In the genomic region with DNA sequence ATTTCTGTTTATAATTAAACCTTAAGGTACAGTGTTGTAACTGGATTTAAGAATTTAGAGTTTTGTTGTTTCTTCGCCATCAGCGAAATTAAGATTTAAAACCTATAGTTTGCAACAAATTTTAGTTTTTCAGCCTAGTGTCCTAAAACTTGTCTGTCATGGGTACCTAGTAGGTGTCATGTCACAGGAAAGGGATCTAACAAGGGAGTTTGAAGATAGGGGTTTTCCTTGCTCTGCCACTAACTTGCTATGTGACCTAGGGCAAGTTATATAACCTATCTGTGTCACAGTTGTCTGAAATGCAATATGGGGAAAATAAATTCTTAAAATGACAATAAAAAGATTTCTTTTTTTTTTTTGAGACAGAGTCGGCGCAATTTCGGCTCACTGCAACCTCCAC, we compare ENCODE assay signal across 14 cellular contexts. TPM values are rescaled to one million over a fixed set of nuclear protein-coding genes. Genes with fewer than 3 reads are reported as not detected.
A peak's percentile ranks its signal among the peaks of the same experiment; 100 is the strongest.
DNase-seq lines count a peak whose midpoint lies in the region; ATAC-seq and TF ChIP-seq lines count a peak whose summit lies in the region.
"Had no signal": no experiment of that assay in that cellular context is flagged by ENCODE, and none has a peak within 500 bp of the region (broad histone marks: within the 10 kb centered on the region; RNA-seq: fewer than 3 reads in every experiment).

No MANE protein-coding gene starts in this region.

- H3K9me3 ChIP-seq in heart right ventricle (peaks cover 0 to 7% (median 0%) of the 10 kb centered on the region in 11 donors), esophagus (ENCODE audit: control insufficient read depth in 2 of 2, insufficient read depth in 1 of 2, low read depth in 1 of 2, low read length in 1 of 2) (no peaks in the 10 kb centered on the region), ovary (no peaks in the 10 kb centered on the region), uterus (no peaks in the 10 kb centered on the region)
- H3K9me3 ChIP-seq: prostate gland had no signal

- TF ChIP-seq EP300 in ovary (IDR thresholded peaks at IDR 0.05) = no peak

- peaks cover 0 to 8% (median 7%) of the 10 kb centered on the region in 3 donors for H3K36me3 Mint-ChIP-seq in immature natural killer cell
- H3K36me3 Mint-ChIP-seq: activated naive CD8-positive, alpha-beta T cell treated with anti-CD3 and anti-CD28 coated beads, Interleukin-2, amount 10 ng/mL, durations not matched to agents 7 days and 5 days had no signal

- intact Hi-C loops in heart right ventricle (cut with DNase I) = loop anchor here in 1 of 10 donors (5.0 kb wide), 1 partner anchor 39 kb away; no protein-coding TSS in a partner anchor
- intact Hi-C loops in cardiac septum (cut with DNase I) = no loop called here
- intact Hi-C loops in ovary (cut with DNase I) = no loop called here
- intact Hi-C loops in uterus (cut with DNase I; ENCODE audit: low total_unique reads) = no loop called here

- H3K4me3 ChIP-seq in heart right ventricle = no peak overlapping the region
- H3K4me3 ChIP-seq in esophagus (ENCODE audit: low read depth in 1 of 2, low read length in 2 of 2) = no peak overlapping the region
- no peak overlapping the region for H3K4me3 ChIP-seq in ovary
- no peak overlapping the region for H3K4me3 ChIP-seq in uterus
- H3K4me3 ChIP-seq: prostate gland had no signal

- H3K27me3 Mint-ChIP-seq in immature natural killer cell (ENCODE audit: low read depth in 3 of 3) = peaks cover 0 to 4% (median 2%) of the 10 kb centered on the region in 3 donors
- H3K27me3 Mint-ChIP-seq: activated naive CD8-positive, alpha-beta T cell treated with anti-CD3 and anti-CD28 coated beads, Interleukin-2, amount 10 ng/mL, durations not matched to agents 7 days and 5 days had no signal

- H3K4me1 Mint-ChIP-seq in immature natural killer cell = peaks cover 1 to 30% of the 10 kb centered on the region in 2 donors

- H3K27ac ChIP-seq in heart right ventricle (peak overlapping the region in 6 of 10 donors; percentile 63 to 84 (median 72)), esophagus (ENCODE audit: low read depth in 2 of 2, low read length in 1 of 2) (peak overlapping the region; percentile 22 to 31), ovary (peak overlapping the region; percentile 61 to 84), uterus (peak overlapping the region; percentile 72 to 93)

- H3K9me3 Mint-ChIP-seq in immature natural killer cell = peaks cover 0 to 6% (median 2%) of the 10 kb centered on the region in 6 donors
- H3K9me3 Mint-ChIP-seq: activated naive CD8-positive, alpha-beta T cell treated with anti-CD3 and anti-CD28 coated beads, Interleukin-2, amount 10 ng/mL, durations not matched to agents 7 days and 5 days had no signal

- whole genome bisulfite sequencing in heart right ventricle, 2 donors = 93% methylated on average over 5 of the region's 5 CpGs
- WGBS in esophagus, 2 donors = 95 to 96% methylated on average over 5 of the region's 5 CpGs
- WGBS in ovary, 3 donors = 66 to 78% (median 68%) methylated on average over 5 of the region's 5 CpGs

- no peak for DNase-seq in heart right ventricle
- no peak for DNase-seq in cardiac septum (ENCODE audit: low spot score)
- DNase-seq in ovary = no peak
- DNase-seq in uterus = no peak
- no peak for DNase-seq in activated T-cell treated with anti-CD3 and anti-CD28 coated beads, Interleukin-2, amount 50 U/mL, for 48 hours
- DNase-seq in immature natural killer cell = no peak
- DNase-seq: activated naive CD8-positive, alpha-beta T cell treated with anti-CD3 and anti-CD28 coated beads, Interleukin-2, amount 10 ng/mL, durations not matched to agents 7 days and 5 days; erythroblast; GF-D8; mammary epithelial cell; NCI-H1092 treated with DMSO at 0.1 percent for 48 hours had no signal

- H3K4me1 ChIP-seq in heart right ventricle = peaks cover 14 to 49% (median 37%) of the 10 kb centered on the region in 9 donors
- H3K4me1 ChIP-seq in esophagus (ENCODE audit: control insufficient read depth in 2 of 2, insufficient read depth in 2 of 2, low read length in 1 of 2) = no peaks in the 10 kb centered on the region
- peaks cover 13% of the 10 kb centered on the region for H3K4me1 ChIP-seq in ovary (ENCODE audit: insufficient read depth)
- peaks cover 7% of the 10 kb centered on the region in 2 donors for H3K4me1 ChIP-seq in uterus
- H3K4me1 ChIP-seq: prostate gland had no signal

- H3K36me3 ChIP-seq in heart right ventricle (no peaks in the 10 kb centered on the region), esophagus (ENCODE audit: control insufficient read depth in 2 of 2, insufficient read depth in 2 of 2, low read length in 1 of 2) (no peaks in the 10 kb centered on the region), ovary (no peaks in the 10 kb centered on the region), uterus (no peaks in the 10 kb centered on the region)
- H3K36me3 ChIP-seq: prostate gland had no signal

- H3K27me3 ChIP-seq in heart right ventricle (no peaks in the 10 kb centered on the region), esophagus (ENCODE audit: control insufficient read depth in 1 of 2, insufficient read depth in 2 of 2, low read length in 2 of 2) (no peaks in the 10 kb centered on the region), ovary (no peaks in the 10 kb centered on the region), uterus (no peaks in the 10 kb centered on the region)

- TF ChIP-seq CTCF in heart right ventricle (IDR thresholded peaks at IDR 0.05) (no peak), ovary (IDR thresholded peaks at IDR 0.05) (no peak), uterus (IDR thresholded peaks at IDR 0.05) (no peak)

- H3K4me3 Mint-ChIP-seq in immature natural killer cell = no peak overlapping the region
- H3K4me3 Mint-ChIP-seq: activated naive CD8-positive, alpha-beta T cell treated with anti-CD3 and anti-CD28 coated beads, Interleukin-2, amount 10 ng/mL, durations not matched to agents 7 days and 5 days had no signal

- no peak for TF ChIP-seq POLR2A in ovary (IDR thresholded peaks at IDR 0.05)
- TF ChIP-seq POLR2A in uterus (IDR thresholded peaks at IDR 0.05) = no peak

- no peak overlapping the region for H3K27ac Mint-ChIP-seq in immature natural killer cell
- H3K27ac Mint-ChIP-seq: activated naive CD8-positive, alpha-beta T cell treated with anti-CD3 and anti-CD28 coated beads, Interleukin-2, amount 10 ng/mL, durations not matched to agents 7 days and 5 days had no signal

- no peak for ATAC-seq in heart right ventricle
- ATAC-seq in HG03432 (IDR thresholded peaks at IDR 0.05; ENCODE audit: unreplicated experiment) = no peak

RNA-seq across cellular contexts. Expression of gene ABL1, which starts 9.2 kb away (rescaled TPM):
- total RNA-seq in heart right ventricle (10 to 100 TPM; 27.1 to 48.8 (median 34.0) TPM), cardiac septum (38.0 TPM), ovary (100 to 1,000 TPM in 3 of 7 donors, 10 to 100 TPM in 4; 39.4 to 112 (median 92.5) TPM), uterus (100 to 1,000 TPM in 1 of 4 donors, 10 to 100 TPM in 3; 22.5 to 117 (median 57.8) TPM)
- polyA plus RNA-seq in heart right ventricle (10 to 100 TPM; 16.2 TPM), esophagus (10 to 100 TPM; 13.6 to 19.0 TPM), ovary (10 to 100 TPM; 49.1 to 56.9 TPM), immature natural killer cell (10 to 100 TPM in 1 of 3 donors, 1 to 10 TPM in 1, under 1 TPM in 1; 0.25 to 19.2 (median 5.0) TPM)

Comparison
In these comparisons a context has a peak if more than half of its experiments do, and no peak if none do; other contexts are left out.
1. H3K27ac ChIP-seq: peak in every context shown above with its lines; median percentile 82 in uterus; 72 in ovary; 72 in heart right ventricle; 26 in esophagus.